1 cellular context compared by ENCODE assay signal in genomic region chr21:31938330-31939301, GRCh38.
TF ChIP-seq lines count a peak whose summit lies in the region.

No MANE protein-coding gene starts in this region.

TF ChIP-seq in SK-N-SH, 30 proteins besides CTCF, POLR2A, EP300 and RAD21 (continued from another document):
- TF ChIP-seq, protein P1, sequence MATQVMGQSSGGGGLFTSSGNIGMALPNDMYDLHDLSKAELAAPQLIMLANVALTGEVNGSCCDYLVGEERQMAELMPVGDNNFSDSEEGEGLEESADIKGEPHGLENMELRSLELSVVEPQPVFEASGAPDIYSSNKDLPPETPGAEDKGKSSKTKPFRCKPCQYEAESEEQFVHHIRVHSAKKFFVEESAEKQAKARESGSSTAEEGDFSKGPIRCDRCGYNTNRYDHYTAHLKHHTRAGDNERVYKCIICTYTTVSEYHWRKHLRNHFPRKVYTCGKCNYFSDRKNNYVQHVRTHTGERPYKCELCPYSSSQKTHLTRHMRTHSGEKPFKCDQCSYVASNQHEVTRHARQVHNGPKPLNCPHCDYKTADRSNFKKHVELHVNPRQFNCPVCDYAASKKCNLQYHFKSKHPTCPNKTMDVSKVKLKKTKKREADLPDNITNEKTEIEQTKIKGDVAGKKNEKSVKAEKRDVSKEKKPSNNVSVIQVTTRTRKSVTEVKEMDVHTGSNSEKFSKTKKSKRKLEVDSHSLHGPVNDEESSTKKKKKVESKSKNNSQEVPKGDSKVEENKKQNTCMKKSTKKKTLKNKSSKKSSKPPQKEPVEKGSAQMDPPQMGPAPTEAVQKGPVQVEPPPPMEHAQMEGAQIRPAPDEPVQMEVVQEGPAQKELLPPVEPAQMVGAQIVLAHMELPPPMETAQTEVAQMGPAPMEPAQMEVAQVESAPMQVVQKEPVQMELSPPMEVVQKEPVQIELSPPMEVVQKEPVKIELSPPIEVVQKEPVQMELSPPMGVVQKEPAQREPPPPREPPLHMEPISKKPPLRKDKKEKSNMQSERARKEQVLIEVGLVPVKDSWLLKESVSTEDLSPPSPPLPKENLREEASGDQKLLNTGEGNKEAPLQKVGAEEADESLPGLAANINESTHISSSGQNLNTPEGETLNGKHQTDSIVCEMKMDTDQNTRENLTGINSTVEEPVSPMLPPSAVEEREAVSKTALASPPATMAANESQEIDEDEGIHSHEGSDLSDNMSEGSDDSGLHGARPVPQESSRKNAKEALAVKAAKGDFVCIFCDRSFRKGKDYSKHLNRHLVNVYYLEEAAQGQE (IDR thresholded peaks at IDR 0.05; ENCODE audit: low read depth, low read length), result no peak
- TF ChIP-seq EZH2phosphoT487 (IDR thresholded peaks at IDR 0.05; ENCODE audit: borderline replicate concordance, low read depth) (no peak), RCOR1 (IDR thresholded peaks at IDR 0.05; ENCODE audit: low read length) (no peak), USF1 (IDR thresholded peaks at IDR 0.05; ENCODE audit: borderline replicate concordance, low read depth) (no peak), FOXM1 (IDR thresholded peaks at IDR 0.05; ENCODE audit: low read depth) (no peak), FOSL2 (IDR thresholded peaks at IDR 0.05; ENCODE audit: borderline replicate concordance, low read depth) (no peak), TEAD4 (IDR thresholded peaks at IDR 0.05; ENCODE audit: borderline replicate concordance, insufficient read depth) (no peak)
- TF ChIP-seq, protein P2, sequence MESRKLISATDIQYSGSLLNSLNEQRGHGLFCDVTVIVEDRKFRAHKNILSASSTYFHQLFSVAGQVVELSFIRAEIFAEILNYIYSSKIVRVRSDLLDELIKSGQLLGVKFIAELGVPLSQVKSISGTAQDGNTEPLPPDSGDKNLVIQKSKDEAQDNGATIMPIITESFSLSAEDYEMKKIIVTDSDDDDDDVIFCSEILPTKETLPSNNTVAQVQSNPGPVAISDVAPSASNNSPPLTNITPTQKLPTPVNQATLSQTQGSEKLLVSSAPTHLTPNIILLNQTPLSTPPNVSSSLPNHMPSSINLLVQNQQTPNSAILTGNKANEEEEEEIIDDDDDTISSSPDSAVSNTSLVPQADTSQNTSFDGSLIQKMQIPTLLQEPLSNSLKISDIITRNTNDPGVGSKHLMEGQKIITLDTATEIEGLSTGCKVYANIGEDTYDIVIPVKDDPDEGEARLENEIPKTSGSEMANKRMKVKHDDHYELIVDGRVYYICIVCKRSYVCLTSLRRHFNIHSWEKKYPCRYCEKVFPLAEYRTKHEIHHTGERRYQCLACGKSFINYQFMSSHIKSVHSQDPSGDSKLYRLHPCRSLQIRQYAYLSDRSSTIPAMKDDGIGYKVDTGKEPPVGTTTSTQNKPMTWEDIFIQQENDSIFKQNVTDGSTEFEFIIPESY (IDR thresholded peaks at IDR 0.05; ENCODE audit: borderline replicate concordance, low read depth), result no peak
TF ChIP-seq in SK-N-SH: peak in this region for 0.
